In the genomic region with DNA sequence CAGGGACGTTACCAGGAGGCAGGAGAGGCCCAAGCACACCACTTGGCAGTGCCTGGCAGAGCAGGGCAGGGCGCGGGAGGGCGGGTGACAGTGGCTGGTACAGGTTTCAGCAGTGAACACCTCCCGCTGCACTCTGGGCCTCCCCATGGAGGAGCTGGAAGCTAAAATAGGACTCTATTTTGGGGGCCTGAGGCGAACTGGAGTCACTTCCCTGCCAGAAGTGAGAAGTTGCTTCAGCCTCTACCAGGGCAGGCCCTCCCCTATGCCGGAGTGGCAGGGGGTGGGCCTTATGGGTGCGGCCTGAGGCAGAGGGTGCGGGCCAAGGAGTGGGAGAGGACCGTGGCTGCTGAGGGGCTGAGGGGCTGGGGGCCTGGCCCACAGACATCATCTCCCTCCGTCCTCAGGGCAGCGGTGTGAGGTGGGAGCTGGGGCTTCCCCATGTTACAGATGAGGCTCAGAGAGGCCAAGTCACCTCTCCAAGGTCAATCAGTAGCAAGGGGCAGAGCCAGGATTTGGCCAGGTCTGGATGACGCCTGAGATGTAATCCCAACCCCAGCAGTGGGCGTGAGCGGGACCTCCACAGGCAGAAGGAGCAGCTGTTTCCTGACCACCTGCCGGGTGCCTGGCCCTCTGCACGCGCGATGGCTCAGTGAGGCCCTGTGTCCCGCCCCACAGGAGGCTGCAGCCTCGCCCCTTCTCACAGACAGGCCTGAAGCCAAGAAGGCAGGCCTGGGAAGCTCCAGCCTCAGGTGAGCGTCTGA, we compare ENCODE assay signal across 13 cellular contexts. TPM values are rescaled to one million over a fixed set of nuclear protein-coding genes. Genes with fewer than 3 reads are reported as not detected.
DNase-seq lines count a peak whose midpoint lies in the region; ATAC-seq lines count a peak whose summit lies in the region.
"Had no signal": no experiment of that assay in that cellular context is flagged by ENCODE, and none has a peak within 500 bp of the region (broad histone marks: within the 10 kb centered on the region; RNA-seq: fewer than 3 reads in every experiment).

No MANE protein-coding gene starts in this region.

- intact Hi-C loops in activated CD4-positive, alpha-beta T cell treated with anti-CD3 and anti-CD28 coated beads for 36 hours (cut with DNase I, micrococcal nuclease) = no loop called here

- no peak for ATAC-seq in activated CD4-positive, alpha-beta T cell treated with anti-CD3 and anti-CD28 coated beads for 36 hours
- ATAC-seq: SK-N-SH treated with all-trans-retinoic acid at 6 μM for 48 hours had no signal

- no peak overlapping the region for H3K4me3 Mint-ChIP-seq in activated T-cell treated with anti-CD3 and anti-CD28 coated beads, Interleukin-2, amount 50 U/mL, for 24 hours
- no peak overlapping the region for H3K4me3 Mint-ChIP-seq in activated CD4-positive, alpha-beta T cell treated with anti-CD3 and anti-CD28 coated beads for 36 hours
- H3K4me3 Mint-ChIP-seq: activated CD4-positive, alpha-beta memory T cell treated with anti-CD3 and anti-CD28 coated beads, Interleukin-2, amount 10 ng/mL, durations not matched to agents 7 days and 5 days had no signal

- H3K36me3 Mint-ChIP-seq in activated T-cell treated with anti-CD3 and anti-CD28 coated beads, Interleukin-2, amount 50 U/mL, for 24 hours (ENCODE audit: low read depth) = no peaks in the 10 kb centered on the region
- H3K36me3 Mint-ChIP-seq in activated CD4-positive, alpha-beta T cell treated with anti-CD3 and anti-CD28 coated beads for 36 hours (ENCODE audit: low read depth) = no peaks in the 10 kb centered on the region

- POLR2A ChIA-PET in activated CD4-positive, alpha-beta T cell treated with anti-CD3 and anti-CD28 coated beads for 36 hours (lab: Charles Lee) = interaction anchor here (0.6 kb wide), 1 partner anchor 706 kb away, joined by 3 read pairs; no protein-coding TSS in a partner anchor

- peaks cover 9% of the 10 kb centered on the region for H3K27me3 Mint-ChIP-seq in activated T-cell treated with anti-CD3 and anti-CD28 coated beads, Interleukin-2, amount 50 U/mL, for 24 hours
- H3K27me3 Mint-ChIP-seq in activated CD4-positive, alpha-beta T cell treated with anti-CD3 and anti-CD28 coated beads for 36 hours = no peaks in the 10 kb centered on the region

- peak; percentile 26 for DNase-seq in activated T-cell treated with anti-CD3 and anti-CD28 coated beads, Interleukin-2, amount 50 U/mL, for 24 hours
- DNase-seq in activated T-cell treated with anti-CD3 and anti-CD28 coated beads, Interleukin-2, amount 50 U/mL, for 48 hours = no peak
- DNase-seq in SK-N-DZ (ENCODE audit: low spot score) = peak; percentile 41
- DNase-seq in iPS-NIHi11 (ENCODE audit: low spot score) = peak; percentile 84
- no peak for DNase-seq in pons (ENCODE audit: low spot score)
- no peak for DNase-seq in NCI-H510A (lab: John Stamatoyannopoulos, UW)
- no peak for DNase-seq in activated CD4-positive, alpha-beta T cell treated with anti-CD3 and anti-CD28 coated beads for 36 hours
- DNase-seq in stimulated activated CD4-positive, alpha-beta T cell treated with anti-CD3 and anti-CD28 coated beads, Interleukin-4, amount 100 ng/mL, for 24 hours = no peak
- DNase-seq: activated CD4-positive, alpha-beta memory T cell treated with anti-CD3 and anti-CD28 coated beads, Interleukin-2, amount 10 ng/mL, durations not matched to agents 7 days and 5 days; NCI-H2029 treated with DMSO at 0.1 percent for 48 hours; stimulated activated CD4-positive, alpha-beta T cell treated with anti-CD3 and anti-CD28 coated beads, Interleukin-12 subunit alpha, Interleukin-12 subunit beta, amount 100 ng/mL, for 4 hours had no signal

- CTCF ChIA-PET in activated CD4-positive, alpha-beta T cell treated with anti-CD3 and anti-CD28 coated beads for 36 hours (lab: Charles Lee) = interaction anchor here (0.6 kb wide), 1 partner anchor 124 kb away, joined by 3 read pairs; no protein-coding TSS in a partner anchor

- H3K9me3 Mint-ChIP-seq in activated T-cell treated with anti-CD3 and anti-CD28 coated beads, Interleukin-2, amount 50 U/mL, for 24 hours = no peaks in the 10 kb centered on the region
- no peaks in the 10 kb centered on the region for H3K9me3 Mint-ChIP-seq in activated CD4-positive, alpha-beta T cell treated with anti-CD3 and anti-CD28 coated beads for 36 hours (ENCODE audit: low read depth)
- H3K9me3 Mint-ChIP-seq: activated CD4-positive, alpha-beta memory T cell treated with anti-CD3 and anti-CD28 coated beads, Interleukin-2, amount 10 ng/mL, durations not matched to agents 7 days and 5 days had no signal

- H3K27ac Mint-ChIP-seq in activated T-cell treated with anti-CD3 and anti-CD28 coated beads, Interleukin-2, amount 50 U/mL, for 24 hours = no peak overlapping the region
- H3K27ac Mint-ChIP-seq in activated CD4-positive, alpha-beta T cell treated with anti-CD3 and anti-CD28 coated beads for 36 hours = no peak overlapping the region
- H3K27ac Mint-ChIP-seq: activated CD4-positive, alpha-beta memory T cell treated with anti-CD3 and anti-CD28 coated beads, Interleukin-2, amount 10 ng/mL, durations not matched to agents 7 days and 5 days had no signal

- peaks cover 4% of the 10 kb centered on the region for H3K4me1 Mint-ChIP-seq in activated T-cell treated with anti-CD3 and anti-CD28 coated beads, Interleukin-2, amount 50 U/mL, for 24 hours (ENCODE audit: low read depth)
- peaks cover 3% of the 10 kb centered on the region for H3K4me1 Mint-ChIP-seq in activated CD4-positive, alpha-beta T cell treated with anti-CD3 and anti-CD28 coated beads for 36 hours

RNA-seq across cellular contexts. Expression of a gene that starts 39.3 kb away (rescaled TPM):
- 0.27 and 0.30 TPM in 2 replicates for polyA plus RNA-seq in SK-N-DZ (2014; cell fraction: cytosol; rRNA removed)
- polyA plus RNA-seq in SK-N-DZ (2014; cell fraction: nucleus; rRNA removed) = not detected in 2 replicates
- total RNA-seq in activated CD4-positive, alpha-beta T cell treated with anti-CD3 and anti-CD28 coated beads for 36 hours = not detected
- total RNA-seq: activated CD4-positive, alpha-beta memory T cell treated with anti-CD3 and anti-CD28 coated beads, Interleukin-2, amount 10 ng/mL, durations not matched to agents 7 days and 5 days had no signal
- polyA plus RNA-seq: adipose tissue had no signal

RNA-seq across cellular contexts. Expression of a gene that starts 52.2 kb away (rescaled TPM):
- 0.34 and 2.2 TPM in 2 replicates for polyA plus RNA-seq in SK-N-DZ (2014; cell fraction: cytosol; rRNA removed)
- polyA plus RNA-seq in SK-N-DZ (2014; cell fraction: nucleus; rRNA removed) = not detected in 2 replicates
- total RNA-seq in activated CD4-positive, alpha-beta T cell treated with anti-CD3 and anti-CD28 coated beads for 36 hours = 1 to 10 TPM in 1 of 2 experiments, under 1 TPM in 1; 0.84 to 1.1 TPM

Comparison
In these comparisons a context has a peak if more than half of its experiments do, and no peak if none do; other contexts are left out.
1. DNase-seq: peak in activated T-cell treated with anti-CD3 and anti-CD28 coated beads, Interleukin-2, amount 50 U/mL, for 24 hours (single experiment), SK-N-DZ (single experiment) and iPS-NIHi11 (single experiment); none in activated T-cell treated with anti-CD3 and anti-CD28 coated beads, Interleukin-2, amount 50 U/mL, for 48 hours (0 of 2), pons (single experiment), NCI-H510A (single experiment), activated CD4-positive, alpha-beta T cell treated with anti-CD3 and anti-CD28 coated beads for 36 hours (single experiment) and stimulated activated CD4-positive, alpha-beta T cell treated with anti-CD3 and anti-CD28 coated beads, Interleukin-4, amount 100 ng/mL, for 24 hours (single experiment).